Comparison of ENCODE assay signal across 18 cellular contexts in the genomic region with DNA sequence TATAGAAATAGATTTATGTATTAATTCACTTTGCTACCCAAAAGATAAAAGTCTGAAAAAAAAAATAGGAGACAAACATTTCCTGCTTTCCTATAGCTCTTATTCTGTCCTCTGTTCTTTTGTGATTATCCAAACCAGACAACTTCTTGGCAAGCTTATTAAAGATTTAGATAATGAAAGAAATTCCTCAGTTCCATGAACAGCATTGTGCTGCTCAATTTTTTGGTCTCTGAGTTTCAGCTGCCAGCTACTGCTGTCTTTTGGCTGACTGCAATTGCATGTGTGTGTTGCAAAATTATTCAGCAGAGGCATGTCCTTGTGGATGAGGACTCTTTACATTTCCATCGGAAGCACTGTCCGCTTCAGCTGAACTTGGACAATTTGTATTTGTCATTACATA.
"Had no signal": no experiment of that assay in that cellular context is flagged by ENCODE, and none has a peak within 500 bp of the region (broad histone marks: within the 10 kb centered on the region; RNA-seq: fewer than 3 reads in every experiment).

No MANE protein-coding gene starts in this region.

- H3K4me1 ChIP-seq: lower lobe of right lung had no signal

- H3K27ac Mint-ChIP-seq: activated B cell treated with CpG ODN at 0.5 μM for 24 hours; activated CD4-positive, alpha-beta T cell treated with anti-CD3 and anti-CD28 coated beads, Interleukin-2, amount 10 ng/mL, durations not matched to agents 7 days and 5 days; activated naive CD4-positive, alpha-beta T cell treated with anti-CD3 and anti-CD28 coated beads for 36 hours; activated T-helper 17 cell treated with anti-CD3 and anti-CD28 coated beads, Interleukin-2, amount 50 U/mL, for 72 hours; endodermal cell; T-helper 17 cell had no signal

- H3K4me3 ChIP-seq: esophagus muscularis mucosa, lower lobe of right lung had no signal

- H3K27me3 ChIP-seq: brain microvascular endothelial cell, esophagus muscularis mucosa had no signal

- H3K9me3 Mint-ChIP-seq: activated B cell treated with CpG ODN at 0.5 μM for 24 hours; activated CD4-positive, alpha-beta T cell treated with anti-CD3 and anti-CD28 coated beads, Interleukin-2, amount 10 ng/mL, durations not matched to agents 7 days and 5 days; activated naive CD4-positive, alpha-beta T cell treated with anti-CD3 and anti-CD28 coated beads for 36 hours; activated T-helper 17 cell treated with anti-CD3 and anti-CD28 coated beads, Interleukin-2, amount 50 U/mL, for 72 hours; endodermal cell had no signal

- H3K27ac ChIP-seq: brain microvascular endothelial cell, esophagus muscularis mucosa, lower lobe of right lung had no signal

- H3K4me1 Mint-ChIP-seq: activated B cell treated with CpG ODN at 0.5 μM for 24 hours; activated CD4-positive, alpha-beta T cell treated with anti-CD3 and anti-CD28 coated beads, Interleukin-2, amount 10 ng/mL, durations not matched to agents 7 days and 5 days; activated T-helper 17 cell treated with anti-CD3 and anti-CD28 coated beads, Interleukin-2, amount 50 U/mL, for 72 hours; endodermal cell; neural crest cell; T-helper 17 cell had no signal

- H3K27me3 Mint-ChIP-seq: activated B cell treated with CpG ODN at 0.5 μM for 24 hours; activated T-helper 17 cell treated with anti-CD3 and anti-CD28 coated beads, Interleukin-2, amount 50 U/mL, for 72 hours; T-helper 17 cell had no signal

- FAIRE-seq: small intestine, TTC549 had no signal

- H3K4me3 Mint-ChIP-seq: activated B cell treated with CpG ODN at 0.5 μM for 24 hours; activated CD4-positive, alpha-beta T cell treated with anti-CD3 and anti-CD28 coated beads, Interleukin-2, amount 10 ng/mL, durations not matched to agents 7 days and 5 days; activated naive CD4-positive, alpha-beta T cell treated with anti-CD3 and anti-CD28 coated beads for 36 hours; activated T-helper 17 cell treated with anti-CD3 and anti-CD28 coated beads, Interleukin-2, amount 50 U/mL, for 72 hours; endodermal cell; mesothelial cell of epicardium; neural crest cell; T-helper 17 cell had no signal

- DNase-seq: activated B cell treated with CpG ODN at 0.5 μM for 24 hours; activated CD4-positive, alpha-beta T cell treated with anti-CD3 and anti-CD28 coated beads, Interleukin-2, amount 10 ng/mL, durations not matched to agents 7 days and 5 days; activated naive CD4-positive, alpha-beta T cell treated with anti-CD3 and anti-CD28 coated beads for 36 hours; activated T-cell treated with anti-CD3 and anti-CD28 coated beads for 4 hours; brain microvascular endothelial cell; endodermal cell; hippocampal formation; kidney glomerular epithelial cell; lower lobe of right lung; retina; small intestine; T-helper 17 cell; trophoblast cell had no signal

- H3K36me3 Mint-ChIP-seq: mesothelial cell of epicardium had no signal

- H3K36me3 ChIP-seq: brain microvascular endothelial cell, esophagus muscularis mucosa, lower lobe of right lung had no signal

- H3K9me3 ChIP-seq: esophagus muscularis mucosa, lower lobe of right lung had no signal
